ENCODE assay signal across 17 cellular contexts in the genomic region with DNA sequence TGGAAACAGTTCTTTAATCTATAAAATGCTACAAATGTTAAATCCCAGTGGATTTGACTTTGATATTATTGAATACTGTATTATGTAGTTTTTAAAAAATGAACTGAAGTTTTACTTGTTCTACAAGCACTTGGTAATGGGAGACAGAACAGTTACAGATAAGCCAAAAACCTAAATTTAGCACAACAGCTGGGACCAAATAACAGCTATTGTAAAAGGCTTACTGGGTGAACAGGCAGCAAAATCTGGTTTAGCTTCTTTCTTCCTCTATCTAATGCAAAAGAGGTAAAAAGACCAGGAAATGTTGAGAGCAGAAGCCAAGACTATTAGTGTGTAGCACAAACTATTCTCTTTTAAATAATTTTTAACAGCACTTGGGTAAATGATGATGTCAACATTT. TPM values are rescaled to one million over a fixed set of nuclear protein-coding genes. Genes with fewer than 3 reads are reported as not detected.
DNase-seq lines count a peak whose midpoint lies in the region; ATAC-seq and TF ChIP-seq lines count a peak whose summit lies in the region.
"Had no signal": no experiment of that assay in that cellular context is flagged by ENCODE, and none has a peak within 500 bp of the region (broad histone marks: within the 10 kb centered on the region; RNA-seq: fewer than 3 reads in every experiment).

No MANE protein-coding gene starts in this region.

- TF ChIP-seq CTCF in heart right ventricle (IDR thresholded peaks at IDR 0.05) (no peak), transverse colon (IDR thresholded peaks at IDR 0.05) (no peak)

- peaks cover 0 to 37% (median 31%) of the 10 kb centered on the region in 9 donors for H3K4me1 ChIP-seq in heart right ventricle
- H3K4me1 ChIP-seq in transverse colon, result peaks cover 14 to 26% (median 20%) of the 10 kb centered on the region in 4 donors

- H3K9me3 ChIP-seq in heart right ventricle (no peaks in the 10 kb centered on the region), transverse colon (no peaks in the 10 kb centered on the region)

- DNase-seq in heart right ventricle (no peak), cardiac septum (ENCODE audit: low spot score) (no peak), RPMI8226 (peak; percentile 48), myocyte (ENCODE audit: low read depth) (peak; percentile 73), transverse colon (no peak), SW 1271 (lab: John Stamatoyannopoulos, UW) (no peak)
- DNase-seq: ACHN; activated CD4-positive, alpha-beta T cell treated with anti-CD3 and anti-CD28 coated beads for 4 hours; activated naive CD4-positive, alpha-beta T cell treated with Interleukin-2 at 50 U/mL for 16 hours; foreskin keratinocyte; HCEC 1CT; naive thymus-derived CD4-positive, alpha-beta T cell; NCI-H187 treated with DMSO at 0.1 percent for 48 hours; NCI-H446 treated with DMSO at 0.1 percent for 48 hours; OCI-M1 had no signal

- no peak for TF ChIP-seq EP300 in transverse colon (IDR thresholded peaks at IDR 0.05; ENCODE audit: low read depth)

- no peaks in the 10 kb centered on the region for H3K27me3 ChIP-seq in heart right ventricle
- H3K27me3 ChIP-seq in transverse colon, result no peaks in the 10 kb centered on the region
- H3K27me3 ChIP-seq: foreskin keratinocyte had no signal

- no peak for TF ChIP-seq POLR2A in transverse colon (IDR thresholded peaks at IDR 0.05)

- H3K4me3 ChIP-seq in heart right ventricle (peak overlapping the region in 1 of 10 donors; percentile 83), transverse colon (no peak overlapping the region)

- H3K36me3 ChIP-seq in heart right ventricle, result peaks cover 0 to 19% (median 5%) of the 10 kb centered on the region in 9 donors
- peaks cover 0 to 7% (median 0%) of the 10 kb centered on the region in 4 donors for H3K36me3 ChIP-seq in transverse colon

- ATAC-seq in heart right ventricle, result no peak
- no peak for ATAC-seq in HG03457 (IDR thresholded peaks at IDR 0.05; ENCODE audit: unreplicated experiment)
- no peak for ATAC-seq in HG02763 (IDR thresholded peaks at IDR 0.05; ENCODE audit: unreplicated experiment)
- ATAC-seq: foreskin keratinocyte; naive thymus-derived CD4-positive, alpha-beta T cell had no signal

- H3K27ac ChIP-seq in heart right ventricle, result peak overlapping the region in 8 of 10 donors; percentile 49 to 99 (median 96)
- peak overlapping the region in 3 of 4 donors; percentile 97 to 99 (median 98) for H3K27ac ChIP-seq in transverse colon
- H3K27ac ChIP-seq: foreskin keratinocyte had no signal

- in situ Hi-C loops in transverse colon (cut with MboI; ENCODE audit: low pct_ligation_motif_present in 1 of 4, low pct_unique_long_range_greater_than_20kb in 1 of 4, low sequenced_read_pairs in 3 of 4), result no loop called here

- intact Hi-C loops in heart right ventricle (cut with DNase I), result loop anchor here in 3 of 10 donors (5.0 to 10.0 kb wide), 2 partner anchors 52 to 54 kb away; no protein-coding TSS in a partner anchor
- intact Hi-C loops in cardiac septum (cut with DNase I), result no loop called here
- intact Hi-C loops in transverse colon (cut with DNase I; ENCODE audit: low total_unique reads), result no loop called here

RNA-seq across cellular contexts. Expression of gene ATOSA, which starts 1.6 kb away (rescaled TPM):
- 10 to 100 TPM; 18.9 to 36.4 (median 30.3) TPM for total RNA-seq in heart right ventricle
- polyA plus RNA-seq in heart right ventricle, result 10 to 100 TPM in 1 of 2 donors, 1 to 10 TPM in 1; 8.7 to 98.1 TPM
- 31.5 TPM for total RNA-seq in cardiac septum
- 27.3 and 34.8 TPM in 2 replicates for total RNA-seq in myocyte
- 16.9 TPM for polyA plus RNA-seq in myocyte (2012)
- 100 to 1,000 TPM in 1 of 4 donors, 10 to 100 TPM in 3; 41.0 to 149 (median 84.5) TPM for total RNA-seq in transverse colon

Comparison
In these comparisons a context has a peak if more than half of its experiments do, and no peak if none do; other contexts are left out.
1. DNase-seq: peak in RPMI8226 (single experiment) and myocyte (single experiment); none in heart right ventricle (0 of 2), cardiac septum (single experiment), transverse colon (single experiment) and SW 1271 (0 of 2).